Comparison of ENCODE assay signal across 16 cellular contexts in the genomic region with DNA sequence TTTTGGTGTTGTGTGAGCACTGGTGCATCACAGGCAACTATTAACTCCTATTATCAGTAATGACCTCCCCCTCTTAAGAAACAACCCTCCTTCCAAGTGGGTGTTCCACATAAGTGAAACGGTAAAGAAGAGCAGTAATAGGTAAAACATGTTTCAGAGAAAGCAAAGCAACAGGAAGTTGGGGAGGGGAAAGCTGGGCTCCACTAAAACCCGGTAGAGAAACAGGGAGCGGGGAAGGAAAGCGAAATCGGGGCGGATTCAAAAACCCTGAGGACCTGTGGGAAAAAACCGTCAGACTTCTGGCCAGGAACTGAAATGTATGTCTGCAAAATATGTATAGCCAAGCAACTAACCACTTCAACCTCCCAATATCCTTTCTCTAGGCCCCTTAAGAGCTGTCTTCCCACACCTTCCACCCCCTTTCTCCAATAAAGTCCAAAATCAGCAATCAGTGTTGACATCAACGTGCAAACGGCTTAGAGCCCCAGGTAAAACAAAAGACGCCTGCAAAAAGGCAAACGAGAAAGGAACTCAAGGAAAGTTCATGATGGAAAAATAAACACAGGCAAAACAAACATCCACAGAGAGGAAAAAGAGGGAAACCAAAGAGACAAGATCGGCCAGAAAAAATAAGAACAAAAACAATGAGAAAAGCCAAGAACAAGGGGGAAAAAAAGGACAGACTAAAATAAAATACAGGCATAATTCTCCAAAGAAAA. TPM values are rescaled to one million over a fixed set of nuclear protein-coding genes. Genes with fewer than 3 reads are reported as not detected.
DNase-seq lines count a peak whose midpoint lies in the region; ATAC-seq, FAIRE-seq and TF ChIP-seq lines count a peak whose summit lies in the region.
"Had no signal": no experiment of that assay in that cellular context is flagged by ENCODE, and none has a peak within 500 bp of the region (broad histone marks: within the 10 kb centered on the region; RNA-seq: fewer than 3 reads in every experiment).

No MANE protein-coding gene starts in this region.

- H3K9me3 ChIP-seq in liver (ENCODE audit: control insufficient read depth in 4 of 4, low read length in 3 of 4), result peaks cover 0 to under 1% (median 0%) of the 10 kb centered on the region in 4 donors
- H3K9me3 ChIP-seq: ascending aorta, Caco-2 had no signal

- H3K4me3 ChIP-seq in bronchial epithelial cell (ENCODE audit: low read depth, low read length) (no peak overlapping the region), liver (ENCODE audit: low read depth in 1 of 3, low read length in 3 of 3) (no peak overlapping the region)

- no peaks in the 10 kb centered on the region for H3K9me3 Mint-ChIP-seq in activated CD4-positive, alpha-beta T cell treated with anti-CD3 and anti-CD28 coated beads, Interleukin-2, amount 10 ng/mL, durations not matched to agents 7 days and 5 days
- H3K9me3 Mint-ChIP-seq: activated CD4-positive, alpha-beta memory T cell treated with anti-CD3 and anti-CD28 coated beads, Interleukin-2, amount 10 ng/mL, durations not matched to agents 7 days and 5 days; activated T-helper 2 cell treated with anti-CD3 and anti-CD28 coated beads, Interferon-gamma antibody, Interleukin-2, Interleukin-4, amounts not matched to agents 10 μg/mL and 5 μg/mL and 100 μg/mL, durations not matched to agents 14 hours and 24 hours and 36 hours had no signal

- no peak overlapping the region for H3K27ac ChIP-seq in liver (ENCODE audit: low read depth in 1 of 2, low read length in 2 of 2)

- DNase-seq in DMS153 (lab: John Stamatoyannopoulos, UW) (peak; percentile 74), NCI-H1105 treated with DMSO at 0.1 percent for 48 hours (lab: John Stamatoyannopoulos, UW) (peak; percentile 38), bronchial epithelial cell (ENCODE audit: low read depth) (peak; percentile 22), amygdala (lab: John Stamatoyannopoulos, UW) (no peak)
- DNase-seq in activated CD4-positive, alpha-beta T cell treated with anti-CD3 and anti-CD28 coated beads, Interleukin-2, amount 10 ng/mL, durations not matched to agents 7 days and 5 days, result no peak
- DNase-seq: activated CD4-positive, alpha-beta memory T cell treated with anti-CD3 and anti-CD28 coated beads, Interleukin-2, amount 10 ng/mL, durations not matched to agents 7 days and 5 days; Caco-2; GOT3; KG1; NCI-H1930 had no signal

- POLR2A ChIA-PET in activated CD4-positive, alpha-beta T cell treated with anti-CD3 and anti-CD28 coated beads, Interleukin-2, amount 10 ng/mL, durations not matched to agents 7 days and 5 days (lab: Charles Lee), result no interaction called here

- FAIRE-seq in bronchial epithelial cell (lab: Jason Lieb, UNC), result no peak
- FAIRE-seq: TTC549 had no signal

- peaks cover 14% of the 10 kb centered on the region for H3K27me3 Mint-ChIP-seq in activated CD4-positive, alpha-beta T cell treated with anti-CD3 and anti-CD28 coated beads, Interleukin-2, amount 10 ng/mL, durations not matched to agents 7 days and 5 days

- no peaks in the 10 kb centered on the region for H3K27me3 ChIP-seq in bronchial epithelial cell (ENCODE audit: control insufficient read depth, insufficient read depth, low read length)
- no peaks in the 10 kb centered on the region for H3K27me3 ChIP-seq in liver (ENCODE audit: control insufficient read depth in 4 of 4, insufficient read depth in 4 of 4, low read length in 3 of 4)
- H3K27me3 ChIP-seq: ascending aorta had no signal

- no peaks in the 10 kb centered on the region for H3K36me3 ChIP-seq in bronchial epithelial cell (ENCODE audit: control insufficient read depth, insufficient read depth, low read length)
- H3K36me3 ChIP-seq in liver (ENCODE audit: control insufficient read depth in 4 of 4, insufficient read depth in 3 of 4, low read depth in 1 of 4, low read length in 3 of 4), result no peaks in the 10 kb centered on the region
- H3K36me3 ChIP-seq: ascending aorta had no signal

- no peak overlapping the region for H3K27ac Mint-ChIP-seq in activated CD4-positive, alpha-beta T cell treated with anti-CD3 and anti-CD28 coated beads, Interleukin-2, amount 10 ng/mL, durations not matched to agents 7 days and 5 days
- H3K27ac Mint-ChIP-seq: activated CD4-positive, alpha-beta memory T cell treated with anti-CD3 and anti-CD28 coated beads, Interleukin-2, amount 10 ng/mL, durations not matched to agents 7 days and 5 days; activated T-helper 2 cell treated with anti-CD3 and anti-CD28 coated beads, Interferon-gamma antibody, Interleukin-2, Interleukin-4, amounts not matched to agents 10 μg/mL and 5 μg/mL and 100 μg/mL, durations not matched to agents 14 hours and 24 hours and 36 hours had no signal

- CTCF ChIA-PET in activated CD4-positive, alpha-beta T cell treated with anti-CD3 and anti-CD28 coated beads, Interleukin-2, amount 10 ng/mL, durations not matched to agents 7 days and 5 days (lab: Charles Lee), result no interaction called here

- no peak overlapping the region for H3K4me3 Mint-ChIP-seq in activated CD4-positive, alpha-beta T cell treated with anti-CD3 and anti-CD28 coated beads, Interleukin-2, amount 10 ng/mL, durations not matched to agents 7 days and 5 days
- H3K4me3 Mint-ChIP-seq: activated CD4-positive, alpha-beta memory T cell treated with anti-CD3 and anti-CD28 coated beads, Interleukin-2, amount 10 ng/mL, durations not matched to agents 7 days and 5 days had no signal

- no peak for TF ChIP-seq CTCF in bronchial epithelial cell (IDR thresholded peaks at IDR 0.05; ENCODE audit: insufficient read depth, low read length, severe bottlenecking)
- no peak for TF ChIP-seq CTCF in liver (IDR thresholded peaks at IDR 0.05; ENCODE audit: low read depth, low read length, missing input control)

- TF ChIP-seq RAD21 in liver (IDR thresholded peaks at IDR 0.05), result no peak

- 41% methylated on average over 12 of the region's 12 CpGs for WGBS in liver

- no peaks in the 10 kb centered on the region for H3K36me3 Mint-ChIP-seq in activated CD4-positive, alpha-beta T cell treated with anti-CD3 and anti-CD28 coated beads, Interleukin-2, amount 10 ng/mL, durations not matched to agents 7 days and 5 days (ENCODE audit: low read depth)

- H3K4me1 ChIP-seq in liver (ENCODE audit: control insufficient read depth in 4 of 4, insufficient read depth in 4 of 4, low read length in 3 of 4), result no peaks in the 10 kb centered on the region

- ATAC-seq in GM18873 (IDR thresholded peaks at IDR 0.05; ENCODE audit: low FRiP score, unreplicated experiment), result no peak
- ATAC-seq in HG03135 (IDR thresholded peaks at IDR 0.05; ENCODE audit: unreplicated experiment), result no peak

- no peaks in the 10 kb centered on the region for H3K4me1 Mint-ChIP-seq in activated CD4-positive, alpha-beta T cell treated with anti-CD3 and anti-CD28 coated beads, Interleukin-2, amount 10 ng/mL, durations not matched to agents 7 days and 5 days
- H3K4me1 Mint-ChIP-seq: activated CD4-positive, alpha-beta memory T cell treated with anti-CD3 and anti-CD28 coated beads, Interleukin-2, amount 10 ng/mL, durations not matched to agents 7 days and 5 days had no signal

- H3K9ac ChIP-seq in liver (ENCODE audit: low read depth in 1 of 2, low read length in 2 of 2), result no peak overlapping the region

TF ChIP-seq in liver, 16 proteins besides CTCF, POLR2A, EP300 and RAD21:
- TF ChIP-seq RXRA (IDR thresholded peaks at IDR 0.05) (peak in 1 of 2 donors; percentile 16), HNF4A (conservative IDR thresholded peaks at IDR 0.05) (peak in 1 of 2 donors; percentile 4), SP1 (IDR thresholded peaks at IDR 0.05) (peak; percentile 32), EGR1 (IDR thresholded peaks at IDR 0.05; ENCODE audit: low read depth in 2 of 2) (no peak), FOXA2 (IDR thresholded peaks at IDR 0.05) (peak; percentile 31)
- TF ChIP-seq, protein P1, sequence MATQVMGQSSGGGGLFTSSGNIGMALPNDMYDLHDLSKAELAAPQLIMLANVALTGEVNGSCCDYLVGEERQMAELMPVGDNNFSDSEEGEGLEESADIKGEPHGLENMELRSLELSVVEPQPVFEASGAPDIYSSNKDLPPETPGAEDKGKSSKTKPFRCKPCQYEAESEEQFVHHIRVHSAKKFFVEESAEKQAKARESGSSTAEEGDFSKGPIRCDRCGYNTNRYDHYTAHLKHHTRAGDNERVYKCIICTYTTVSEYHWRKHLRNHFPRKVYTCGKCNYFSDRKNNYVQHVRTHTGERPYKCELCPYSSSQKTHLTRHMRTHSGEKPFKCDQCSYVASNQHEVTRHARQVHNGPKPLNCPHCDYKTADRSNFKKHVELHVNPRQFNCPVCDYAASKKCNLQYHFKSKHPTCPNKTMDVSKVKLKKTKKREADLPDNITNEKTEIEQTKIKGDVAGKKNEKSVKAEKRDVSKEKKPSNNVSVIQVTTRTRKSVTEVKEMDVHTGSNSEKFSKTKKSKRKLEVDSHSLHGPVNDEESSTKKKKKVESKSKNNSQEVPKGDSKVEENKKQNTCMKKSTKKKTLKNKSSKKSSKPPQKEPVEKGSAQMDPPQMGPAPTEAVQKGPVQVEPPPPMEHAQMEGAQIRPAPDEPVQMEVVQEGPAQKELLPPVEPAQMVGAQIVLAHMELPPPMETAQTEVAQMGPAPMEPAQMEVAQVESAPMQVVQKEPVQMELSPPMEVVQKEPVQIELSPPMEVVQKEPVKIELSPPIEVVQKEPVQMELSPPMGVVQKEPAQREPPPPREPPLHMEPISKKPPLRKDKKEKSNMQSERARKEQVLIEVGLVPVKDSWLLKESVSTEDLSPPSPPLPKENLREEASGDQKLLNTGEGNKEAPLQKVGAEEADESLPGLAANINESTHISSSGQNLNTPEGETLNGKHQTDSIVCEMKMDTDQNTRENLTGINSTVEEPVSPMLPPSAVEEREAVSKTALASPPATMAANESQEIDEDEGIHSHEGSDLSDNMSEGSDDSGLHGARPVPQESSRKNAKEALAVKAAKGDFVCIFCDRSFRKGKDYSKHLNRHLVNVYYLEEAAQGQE (IDR thresholded peaks at IDR 0.05), result no peak
TF ChIP-seq in liver: peak in this region for 4.

RNA-seq across cellular contexts. Expression of gene SIX1, which starts 32.8 kb away (rescaled TPM):
- total RNA-seq in bronchial epithelial cell (5.3 and 6.5 TPM in 2 replicates), liver (not detected)
- polyA plus RNA-seq in liver, result not detected
- not detected for total RNA-seq in activated CD4-positive, alpha-beta T cell treated with anti-CD3 and anti-CD28 coated beads, Interleukin-2, amount 10 ng/mL, durations not matched to agents 7 days and 5 days

Comparison
In these comparisons a context has a peak if more than half of its experiments do, and no peak if none do; other contexts are left out.
1. DNase-seq: peak in DMS153 (single experiment), NCI-H1105 treated with DMSO at 0.1 percent for 48 hours (single experiment) and bronchial epithelial cell (single experiment); none in amygdala (0 of 56) and activated CD4-positive, alpha-beta T cell treated with anti-CD3 and anti-CD28 coated beads, Interleukin-2, amount 10 ng/mL, durations not matched to agents 7 days and 5 days (single experiment).